Comparison of ENCODE assay signal across 1 cellular context in genomic region chr21:42937034-42937940, GRCh38.
TF ChIP-seq lines count a peak whose summit lies in the region.

No MANE protein-coding gene starts in this region.

TF ChIP-seq in GM12878, 131 proteins besides CTCF, POLR2A, EP300 and RAD21:
- TF ChIP-seq IKZF1 (conservative IDR thresholded peaks at IDR 0.05) (peak; percentile 36; the same call in 1 of the 2 replicates), SPI1 (IDR thresholded peaks at IDR 0.05; ENCODE audit: borderline replicate concordance, insufficient read depth, low read depth, low read length) (peak; percentile 86), DPF2 (IDR thresholded peaks at IDR 0.05) (peak; percentile 63; the same call in 1 of the 2 replicates), SMARCA5 (IDR thresholded peaks at IDR 0.05) (0 out of 2 replicates have a peak, but pooled peaks have one; percentile 25), NR2C1 (IDR thresholded peaks at IDR 0.05) (peak; percentile 76), NR2F1 (conservative IDR thresholded peaks at IDR 0.05) (peak; percentile 91), ATF7 (IDR thresholded peaks at IDR 0.05; ENCODE audit: low read depth) (peak; percentile 60), IRF4 (IDR thresholded peaks at IDR 0.05; ENCODE audit: low read depth, low read length) (0 out of 2 replicates have a peak, but pooled peaks have one; percentile 26), MEF2B (IDR thresholded peaks at IDR 0.05; ENCODE audit: partially characterized antibody, poor library complexity, severe bottlenecking) (peak; percentile 46), MTA2 (IDR thresholded peaks at IDR 0.05; ENCODE audit: low read depth) (peak; percentile 75), IKZF2 (IDR thresholded peaks at IDR 0.05) (peak; percentile 37 to 51; a peak in 2 of 4 replicates)
- TF ChIP-seq, protein P1, sequence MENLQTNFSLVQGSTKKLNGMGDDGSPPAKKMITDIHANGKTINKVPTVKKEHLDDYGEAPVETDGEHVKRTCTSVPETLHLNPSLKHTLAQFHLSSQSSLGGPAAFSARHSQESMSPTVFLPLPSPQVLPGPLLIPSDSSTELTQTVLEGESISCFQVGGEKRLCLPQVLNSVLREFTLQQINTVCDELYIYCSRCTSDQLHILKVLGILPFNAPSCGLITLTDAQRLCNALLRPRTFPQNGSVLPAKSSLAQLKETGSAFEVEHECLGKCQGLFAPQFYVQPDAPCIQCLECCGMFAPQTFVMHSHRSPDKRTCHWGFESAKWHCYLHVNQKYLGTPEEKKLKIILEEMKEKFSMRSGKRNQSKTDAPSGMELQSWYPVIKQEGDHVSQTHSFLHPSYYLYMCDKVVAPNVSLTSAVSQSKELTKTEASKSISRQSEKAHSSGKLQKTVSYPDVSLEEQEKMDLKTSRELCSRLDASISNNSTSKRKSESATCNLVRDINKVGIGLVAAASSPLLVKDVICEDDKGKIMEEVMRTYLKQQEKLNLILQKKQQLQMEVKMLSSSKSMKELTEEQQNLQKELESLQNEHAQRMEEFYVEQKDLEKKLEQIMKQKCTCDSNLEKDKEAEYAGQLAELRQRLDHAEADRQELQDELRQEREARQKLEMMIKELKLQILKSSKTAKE (IDR thresholded peaks at IDR 0.05; ENCODE audit: low read depth, poor library complexity, severe bottlenecking): peak; percentile 73
